21 cellular contexts compared by ENCODE assay signal in the genomic region with DNA sequence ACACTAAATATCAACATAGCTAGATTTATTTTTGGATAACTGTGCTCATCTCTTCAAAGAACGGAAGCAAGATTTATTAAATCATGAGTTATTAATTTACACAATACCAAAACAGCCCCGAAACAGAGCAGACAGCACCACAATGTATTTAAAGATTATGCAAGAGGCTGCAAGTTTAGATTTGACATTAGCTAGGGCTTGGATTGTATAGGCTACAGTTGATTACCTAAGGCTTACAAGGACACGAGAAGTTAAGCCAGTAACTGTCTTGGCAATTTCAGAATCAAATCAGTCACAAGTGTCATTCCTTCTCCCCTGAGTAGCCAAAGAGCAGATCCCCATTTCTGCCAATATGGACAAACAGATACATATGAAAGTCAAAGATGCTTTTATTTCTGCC.
"Had no signal": no experiment of that assay in that cellular context is flagged by ENCODE, and none has a peak within 500 bp of the region (broad histone marks: within the 10 kb centered on the region; RNA-seq: fewer than 3 reads in every experiment).

No MANE protein-coding gene starts in this region.

- H3K27me3 Mint-ChIP-seq: activated CD4-positive, alpha-beta memory T cell treated with anti-CD3 and anti-CD28 coated beads, Interleukin-2, amount 10 ng/mL, durations not matched to agents 7 days and 5 days; activated CD4-positive, alpha-beta T cell treated with anti-CD3 and anti-CD28 coated beads for 36 hours; activated naive CD8-positive, alpha-beta T cell treated with anti-CD3 and anti-CD28 coated beads, Interleukin-2, amount 10 ng/mL, durations not matched to agents 7 days and 5 days had no signal

- DNase-seq: activated CD4-positive, alpha-beta memory T cell treated with anti-CD3 and anti-CD28 coated beads, Interleukin-2, amount 10 ng/mL, durations not matched to agents 7 days and 5 days; activated CD4-positive, alpha-beta T cell treated with anti-CD3 and anti-CD28 coated beads for 36 hours; activated CD4-positive, alpha-beta T cell treated with anti-CD3 and anti-CD28 coated beads, Interleukin-2, amount 50 U/mL, for 1 hour; activated CD8-positive, alpha-beta memory T cell treated with anti-CD3 and anti-CD28 coated beads, Interleukin-2, amount 50 U/mL, for 4 hours; activated naive CD4-positive, alpha-beta T cell treated with anti-CD3 and anti-CD28 coated beads, Interleukin-2, amount 50 U/mL, for 16 hours; activated naive CD8-positive, alpha-beta T cell treated with anti-CD3 and anti-CD28 coated beads, Interleukin-2, amount 10 ng/mL, durations not matched to agents 7 days and 5 days; adrenal gland; aorta; central memory CD4-positive, alpha-beta T cell; Kasumi-1; NCI-H1105; NCI-H1436; NCI-H1694 treated with DMSO at 0.1 percent for 48 hours; NCI-H2029 treated with DMSO at 0.1 percent for 48 hours; NCI-H345; NCI-H510A; NCI-H69; NK-92 treated with Interleukin-12 subunit alpha and Interleukin-12 subunit beta, amount 100 ng/mL, for 24 hours; OCI-M1; RPMI8226; T-helper 1 cell had no signal

- H3K4me3 Mint-ChIP-seq: activated CD4-positive, alpha-beta memory T cell treated with anti-CD3 and anti-CD28 coated beads, Interleukin-2, amount 10 ng/mL, durations not matched to agents 7 days and 5 days; activated CD4-positive, alpha-beta T cell treated with anti-CD3 and anti-CD28 coated beads for 36 hours; activated naive CD8-positive, alpha-beta T cell treated with anti-CD3 and anti-CD28 coated beads, Interleukin-2, amount 10 ng/mL, durations not matched to agents 7 days and 5 days had no signal

- H3K9me3 Mint-ChIP-seq: activated CD4-positive, alpha-beta memory T cell treated with anti-CD3 and anti-CD28 coated beads, Interleukin-2, amount 10 ng/mL, durations not matched to agents 7 days and 5 days; activated naive CD8-positive, alpha-beta T cell treated with anti-CD3 and anti-CD28 coated beads, Interleukin-2, amount 10 ng/mL, durations not matched to agents 7 days and 5 days had no signal

- H3K27ac Mint-ChIP-seq: activated CD4-positive, alpha-beta memory T cell treated with anti-CD3 and anti-CD28 coated beads, Interleukin-2, amount 10 ng/mL, durations not matched to agents 7 days and 5 days; activated CD4-positive, alpha-beta T cell treated with anti-CD3 and anti-CD28 coated beads for 36 hours; activated naive CD8-positive, alpha-beta T cell treated with anti-CD3 and anti-CD28 coated beads, Interleukin-2, amount 10 ng/mL, durations not matched to agents 7 days and 5 days had no signal
